1 cellular context compared by ENCODE assay signal in genomic region chr11:64438986-64439771, GRCh38.
TF ChIP-seq lines count a peak whose summit lies in the region.

No MANE protein-coding gene starts in this region.

TF ChIP-seq in WTC11, 78 proteins besides CTCF, POLR2A, EP300 and RAD21 (continued from another document):
- TF ChIP-seq ZNF425 (CRISPR knock-in tag; conservative IDR thresholded peaks at IDR 0.05), result no peak
- no peak for TF ChIP-seq RELA (CRISPR knock-in tag; IDR thresholded peaks at IDR 0.05; ENCODE audit: borderline replicate concordance)
- no peak for TF ChIP-seq NR2C2 (CRISPR knock-in tag; IDR thresholded peaks at IDR 0.05)
- no peak for TF ChIP-seq E2F5 (CRISPR knock-in tag; IDR thresholded peaks at IDR 0.05)
